24 cellular contexts compared by ENCODE assay signal in genomic region chr11:58919980-58920379, GRCh38. TPM values are rescaled to one million over a fixed set of nuclear protein-coding genes. Genes with fewer than 3 reads are reported as not detected.
A peak's percentile ranks its signal among the peaks of the same experiment; 100 is the strongest.
DNase-seq lines count a peak whose midpoint lies in the region; ATAC-seq, FAIRE-seq and TF ChIP-seq lines count a peak whose summit lies in the region.
"Had no signal": no experiment of that assay in that cellular context is flagged by ENCODE, and none has a peak within 500 bp of the region (broad histone marks: within the 10 kb centered on the region; RNA-seq: fewer than 3 reads in every experiment).

No MANE protein-coding gene starts in this region.

- H3K27ac ChIP-seq in kidney (ENCODE audit: low read depth in 2 of 2, low read length in 2 of 2): no peak overlapping the region
- H3K27ac ChIP-seq: body of pancreas, left lung, pancreas, sigmoid colon, thyroid gland had no signal

- H3K4me3 ChIP-seq in kidney (ENCODE audit: low read length in 2 of 2): no peak overlapping the region
- H3K4me3 ChIP-seq: body of pancreas, left lung, pancreas, sigmoid colon, thyroid gland had no signal

- peak; percentile 27 for TF ChIP-seq CTCF in kidney (IDR thresholded peaks at IDR 0.05; ENCODE audit: borderline replicate concordance, extremely low read depth, insufficient read depth)

- ATAC-seq in HG02678 (IDR thresholded peaks at IDR 0.05; ENCODE audit: unreplicated experiment): no peak
- ATAC-seq: activated T-helper 17 cell treated with anti-CD3 and anti-CD28 coated beads, Interleukin-2, amount 50 U/mL, for 72 hours; body of pancreas; CD8-positive, alpha-beta T cell; effector memory CD8-positive, alpha-beta T cell; left lung; natural killer cell treated with Interleukin-12 subunit alpha and Interleukin-12 subunit beta and Interleukin-15 and Interleukin-18, amount 100 ng/mL, for 72 hours; stimulated activated effector memory CD8-positive, alpha-beta T cell treated with anti-CD3 and anti-CD28 coated beads, Interleukin-12 subunit alpha, Interleukin-12 subunit beta, amount 100 ng/mL, for 72 hours; T-cell had no signal

- H3K4me1 ChIP-seq in kidney (ENCODE audit: control insufficient read depth in 1 of 2, insufficient read depth in 1 of 2, low read depth in 1 of 2, low read length in 2 of 2): peaks cover 0 to 4% of the 10 kb centered on the region in 2 donors
- H3K4me1 ChIP-seq: left lung, thyroid gland had no signal

- H3K9me3 ChIP-seq in kidney (ENCODE audit: control insufficient read depth in 1 of 2, low read length in 2 of 2): peaks cover 2 to 13% of the 10 kb centered on the region in 2 donors
- H3K9me3 ChIP-seq: pancreas, thyroid gland had no signal

- no peaks in the 10 kb centered on the region for H3K36me3 ChIP-seq in kidney (ENCODE audit: control insufficient read depth in 1 of 2, insufficient read depth in 2 of 2, low read length in 2 of 2)
- H3K36me3 ChIP-seq: left lung, pancreas, sigmoid colon, thyroid gland had no signal

- intact Hi-C loops in kidney (cut with DNase I): no loop called here

- FAIRE-seq in kidney (lab: Jason Lieb, UNC): no peak
- FAIRE-seq: H54, pancreas had no signal

- DNase-seq in GF-D8 (lab: John Stamatoyannopoulos, UW) (peak; percentile 3), M059J (ENCODE audit: low read depth) (peak; percentile 55), RPMI8226 (peak; percentile 42), kidney (no peak), DMS79 (lab: John Stamatoyannopoulos, UW) (no peak), NCI-H510A (lab: John Stamatoyannopoulos, UW) (no peak), T-helper 9 cell (no peak)
- DNase-seq: activated CD4-positive, alpha-beta T cell treated with anti-CD3 and anti-CD28 coated beads, Interleukin-2, amount 10 ng/mL, durations not matched to agents 7 days and 5 days; body of pancreas; CD8-positive, alpha-beta T cell; DND-41; effector memory CD8-positive, alpha-beta T cell; left lung; NCI-H2227 treated with DMSO at 0.1 percent for 48 hours; NK-92 treated with Interleukin-12 subunit alpha and Interleukin-12 subunit beta, amount 100 ng/mL, for 24 hours; pancreas; sigmoid colon; T-cell; thyroid gland had no signal

- no peak overlapping the region for H3K9ac ChIP-seq in kidney (ENCODE audit: low read length in 2 of 2)

RNA-seq across cellular contexts. Expression of gene GLYATL1, which starts 19.3 kb away (rescaled TPM):
- total RNA-seq in M059J (2014; rRNA removed; shearing (Covaris generic)): 0.12 and 1.9 TPM in 2 replicates
- total RNA-seq in kidney: 15.7 TPM
- polyA plus RNA-seq in kidney (ENCODE audit: insufficient read depth, low read depth, low replicate concordance): 199 TPM
- total RNA-seq: activated CD4-positive, alpha-beta T cell treated with anti-CD3 and anti-CD28 coated beads, Interleukin-2, amount 10 ng/mL, durations not matched to agents 7 days and 5 days; activated T-helper 17 cell treated with anti-CD3 and anti-CD28 coated beads, Interleukin-2, amount 50 U/mL, for 72 hours; CD8-positive, alpha-beta T cell; left lung; natural killer cell treated with Interleukin-12 subunit alpha and Interleukin-12 subunit beta and Interleukin-15 and Interleukin-18, amount 100 ng/mL, for 72 hours; sigmoid colon; thyroid gland had no signal

Comparison
In these comparisons a context has a peak if more than half of its experiments do, and no peak if none do; other contexts are left out.
1. DNase-seq: peak in GF-D8 (single experiment), M059J (single experiment) and RPMI8226 (single experiment); none in kidney (single experiment), DMS79 (single experiment), NCI-H510A (single experiment) and T-helper 9 cell (single experiment).